In genomic region chr1:107529511-107530149, GRCh38 we compare ENCODE assay signal across 8 cellular contexts.
DNase-seq lines count a peak whose midpoint lies in the region; ATAC-seq and TF ChIP-seq lines count a peak whose summit lies in the region.

No MANE protein-coding gene starts in this region.

- no peaks in the 10 kb centered on the region for H3K4me1 ChIP-seq in right cardiac atrium (ENCODE audit: control insufficient read depth, insufficient read depth, low read length)

- no peak overlapping the region for H3K27ac Mint-ChIP-seq in activated CD8-positive, alpha-beta T cell treated with anti-CD3 and anti-CD28 coated beads for 36 hours

- 20% methylated on average over 6 of the region's 6 CpGs for WGBS in right cardiac atrium

- no peaks in the 10 kb centered on the region for H3K36me3 Mint-ChIP-seq in activated CD8-positive, alpha-beta T cell treated with anti-CD3 and anti-CD28 coated beads for 36 hours (ENCODE audit: low read depth)

- ATAC-seq in GM19324 (IDR thresholded peaks at IDR 0.05; ENCODE audit: low FRiP score, unreplicated experiment) (peak; percentile 96), HG03103 (IDR thresholded peaks at IDR 0.05; ENCODE audit: low read depth, unreplicated experiment) (peak; percentile 94), right cardiac atrium (peak; percentile 57 to 59)
- peak; percentile 71 for ATAC-seq in activated CD8-positive, alpha-beta T cell treated with anti-CD3 and anti-CD28 coated beads for 36 hours

- no peak overlapping the region for H3K4me3 ChIP-seq in right cardiac atrium (ENCODE audit: low read length)
- H3K4me3 ChIP-seq in skeletal muscle cell (ENCODE audit: low read depth, low read length) = no peak overlapping the region

- H3K4me1 Mint-ChIP-seq in activated CD8-positive, alpha-beta T cell treated with anti-CD3 and anti-CD28 coated beads for 36 hours (ENCODE audit: low read depth) = no peaks in the 10 kb centered on the region

- TF ChIP-seq CTCF in activated CD8-positive, alpha-beta T cell treated with anti-CD3 and anti-CD28 coated beads for 36 hours (IDR thresholded peaks at IDR 0.05) = peak; percentile 75

- no peaks in the 10 kb centered on the region for H3K9me3 ChIP-seq in right cardiac atrium (ENCODE audit: control insufficient read depth, low read length)

- H3K9me3 Mint-ChIP-seq in activated CD8-positive, alpha-beta T cell treated with anti-CD3 and anti-CD28 coated beads for 36 hours = no peaks in the 10 kb centered on the region

- H3K27me3 ChIP-seq in right cardiac atrium (ENCODE audit: control insufficient read depth, insufficient read depth) = no peaks in the 10 kb centered on the region

- CTCF ChIA-PET in activated CD8-positive, alpha-beta T cell treated with anti-CD3 and anti-CD28 coated beads for 36 hours (lab: Charles Lee) = interaction anchor here (0.6 to 5.2 kb wide), 33 partner anchors 9 to 387 kb away, joined by 3 to 54 read pairs (median 4); no protein-coding TSS in a partner anchor

- intact Hi-C loops in activated CD8-positive, alpha-beta T cell treated with anti-CD3 and anti-CD28 coated beads for 36 hours (cut with micrococcal nuclease) = loop anchor here (1.0 kb wide), 1 partner anchor 99 kb away; no protein-coding TSS in a partner anchor
- intact Hi-C loops in right cardiac atrium (cut with DNase I) = no loop called here

- DNase-seq in DMS79 treated with DMSO at 0.1 percent for 48 hours (lab: John Stamatoyannopoulos, UW) (peak; percentile 81), NCI-H2171 treated with DMSO at 0.1 percent for 48 hours (lab: John Stamatoyannopoulos, UW) (peak; percentile 89), right cardiac atrium (no peak), skeletal muscle cell (ENCODE audit: low read depth) (peak; percentile 21), cerebellar nuclear complex (lab: John Stamatoyannopoulos, UW) (no peak)
- DNase-seq in activated CD8-positive, alpha-beta T cell treated with anti-CD3 and anti-CD28 coated beads for 36 hours = peak; percentile 25

- H3K4me3 Mint-ChIP-seq in activated CD8-positive, alpha-beta T cell treated with anti-CD3 and anti-CD28 coated beads for 36 hours = no peak overlapping the region

- no peaks in the 10 kb centered on the region for H3K27me3 Mint-ChIP-seq in activated CD8-positive, alpha-beta T cell treated with anti-CD3 and anti-CD28 coated beads for 36 hours

- POLR2A ChIA-PET in activated CD8-positive, alpha-beta T cell treated with anti-CD3 and anti-CD28 coated beads for 36 hours (lab: Charles Lee) = no interaction called here

- no peak overlapping the region for H3K27ac ChIP-seq in right cardiac atrium (ENCODE audit: low read length)

Comparison
In these comparisons a context has a peak if more than half of its experiments do, and no peak if none do; other contexts are left out.
1. DNase-seq: peak in DMS79 treated with DMSO at 0.1 percent for 48 hours (single experiment), NCI-H2171 treated with DMSO at 0.1 percent for 48 hours (single experiment), activated CD8-positive, alpha-beta T cell treated with anti-CD3 and anti-CD28 coated beads for 36 hours (single experiment) and skeletal muscle cell (single experiment); none in right cardiac atrium (0 of 3) and cerebellar nuclear complex (0 of 2).
2. Peak in every context shown above with its lines, with median percentiles within 50 percentile points of each other: ATAC-seq.